In genomic region chr9:34254966-34255825, GRCh38 we compare ENCODE assay signal across 14 cellular contexts.
A peak's percentile ranks its signal among the peaks of the same experiment; 100 is the strongest.
DNase-seq lines count a peak whose midpoint lies in the region; ATAC-seq, FAIRE-seq and TF ChIP-seq lines count a peak whose summit lies in the region.
"Had no signal": no experiment of that assay in that cellular context is flagged by ENCODE, and none has a peak within 500 bp of the region (broad histone marks: within the 10 kb centered on the region; RNA-seq: fewer than 3 reads in every experiment).

No MANE protein-coding gene starts in this region.

- H3K9me3 ChIP-seq in astrocyte (ENCODE audit: insufficient read depth, low read depth, low read length), result no peaks in the 10 kb centered on the region
- no peaks in the 10 kb centered on the region for H3K9me3 ChIP-seq in heart right ventricle
- no peaks in the 10 kb centered on the region for H3K9me3 ChIP-seq in thymus (ENCODE audit: control insufficient read depth)
- H3K9me3 ChIP-seq in colonic mucosa, result no peaks in the 10 kb centered on the region

- peaks cover 5 to 14% of the 10 kb centered on the region in 2 donors for H3K36me3 Mint-ChIP-seq in activated naive CD4-positive, alpha-beta T cell treated with anti-CD3 and anti-CD28 coated beads, Interleukin-2, amount 50 U/mL, for 72 hours
- H3K36me3 Mint-ChIP-seq in astrocyte (ENCODE audit: low read depth, unreplicated experiment), result peaks cover 27% of the 10 kb centered on the region

- no peak overlapping the region for H3K4me3 Mint-ChIP-seq in astrocyte (ENCODE audit: unreplicated experiment)
- H3K4me3 Mint-ChIP-seq: activated T-cell treated with anti-CD3 and anti-CD28 coated beads, Interleukin-2, amount 50 U/mL, for 24 hours; stimulated activated naive CD8-positive, alpha-beta T cell treated with anti-CD3 and anti-CD28 coated beads, Interleukin-15, amount 100 ng/mL, for 72 hours had no signal

- no peak for ATAC-seq in activated naive CD4-positive, alpha-beta T cell treated with anti-CD3 and anti-CD28 coated beads, Interleukin-2, amount 50 U/mL, for 72 hours
- ATAC-seq in heart right ventricle (peak in 4 of 8 donors; percentile 10 to 43 (median 14)), HG02759 (IDR thresholded peaks at IDR 0.05; ENCODE audit: unreplicated experiment) (no peak)
- ATAC-seq: stimulated activated naive CD8-positive, alpha-beta T cell treated with anti-CD3 and anti-CD28 coated beads, Interleukin-15, amount 100 ng/mL, for 72 hours had no signal

- intact Hi-C loops in heart right ventricle (cut with DNase I) (loop anchor here in 7 of 10 donors (5.0 to 10.0 kb wide), 17 partner anchors 78 to 440 kb away; partner anchors contain the start of genes DCAF12 (in 4 of the 7), MYORG (in 3 of the 7), UBAP1 (in 3 of the 7) and UBE2R2 (in 2 of the 7)), colonic mucosa (cut with DNase I) (loop anchor here (5.0 to 10.0 kb wide), 2 partner anchors 122 to 160 kb away; partner anchors contain the start of gene MYORG)

- H3K4me1 Mint-ChIP-seq in astrocyte (ENCODE audit: low read depth, unreplicated experiment), result peaks cover 29% of the 10 kb centered on the region

- H3K79me2 ChIP-seq in astrocyte (ENCODE audit: insufficient read depth, low read length), result no peaks in the 10 kb centered on the region

- H4K20me1 ChIP-seq in astrocyte (ENCODE audit: insufficient read depth, low read length), result peaks cover 8% of the 10 kb centered on the region

- peak overlapping the region; percentile 57 for H3K4me2 ChIP-seq in astrocyte (ENCODE audit: low read length)

- DNase-seq in activated naive CD4-positive, alpha-beta T cell treated with anti-CD3 and anti-CD28 coated beads, Interleukin-2, amount 50 U/mL, for 72 hours (ENCODE audit: low spot score in 2 of 2), result no peak
- no peak for DNase-seq in activated naive CD4-positive, alpha-beta T cell treated with Interleukin-2 at 50 U/mL for 16 hours
- DNase-seq in astrocyte (ENCODE audit: low read depth) (no peak), heart right ventricle (no peak), Ammon's horn (ENCODE audit: low spot score) (no peak), colonic mucosa (no peak)
- DNase-seq: activated T-cell treated with anti-CD3 and anti-CD28 coated beads, Interleukin-2, amount 50 U/mL, for 24 hours; AML-193; NCI-H1417; stimulated activated naive CD8-positive, alpha-beta T cell treated with anti-CD3 and anti-CD28 coated beads, Interleukin-15, amount 100 ng/mL, for 72 hours had no signal

- no peak overlapping the region for H3K4me3 ChIP-seq in astrocyte (ENCODE audit: insufficient read depth, low read depth, low read length)
- H3K4me3 ChIP-seq in heart right ventricle, result no peak overlapping the region
- no peak overlapping the region for H3K4me3 ChIP-seq in thymus (ENCODE audit: low read length)
- H3K4me3 ChIP-seq in colonic mucosa, result no peak overlapping the region

- H3K27me3 Mint-ChIP-seq in astrocyte (ENCODE audit: low read depth, unreplicated experiment), result no peaks in the 10 kb centered on the region
- H3K27me3 Mint-ChIP-seq: activated T-cell treated with anti-CD3 and anti-CD28 coated beads, Interleukin-2, amount 50 U/mL, for 24 hours; stimulated activated naive CD8-positive, alpha-beta T cell treated with anti-CD3 and anti-CD28 coated beads, Interleukin-15, amount 100 ng/mL, for 72 hours had no signal

- H3K36me3 ChIP-seq in astrocyte (ENCODE audit: insufficient read depth, low read length) (peaks cover 13% of the 10 kb centered on the region), heart right ventricle (peaks cover 0 to 60% (median 13%) of the 10 kb centered on the region in 9 donors), thymus (ENCODE audit: control insufficient read depth, insufficient read depth) (peaks cover 52% of the 10 kb centered on the region), colonic mucosa (no peaks in the 10 kb centered on the region)

- no peaks in the 10 kb centered on the region for H3K9me3 Mint-ChIP-seq in activated naive CD4-positive, alpha-beta T cell treated with anti-CD3 and anti-CD28 coated beads, Interleukin-2, amount 50 U/mL, for 72 hours
- no peaks in the 10 kb centered on the region for H3K9me3 Mint-ChIP-seq in astrocyte (ENCODE audit: unreplicated experiment)
- H3K9me3 Mint-ChIP-seq: activated T-cell treated with anti-CD3 and anti-CD28 coated beads, Interleukin-2, amount 50 U/mL, for 24 hours; stimulated activated naive CD8-positive, alpha-beta T cell treated with anti-CD3 and anti-CD28 coated beads, Interleukin-15, amount 100 ng/mL, for 72 hours had no signal

- H3K27ac ChIP-seq in astrocyte (ENCODE audit: low read depth, low read length), result peak overlapping the region; percentile 74
- peak overlapping the region; percentile 36 to 84 (median 74) for H3K27ac ChIP-seq in heart right ventricle
- peak overlapping the region; percentile 19 for H3K27ac ChIP-seq in thymus (ENCODE audit: low read depth)
- no peak overlapping the region for H3K27ac ChIP-seq in colonic mucosa
- H3K27ac ChIP-seq: HL-60 had no signal

- peak overlapping the region; percentile 73 to 79 for H3K27ac Mint-ChIP-seq in activated naive CD4-positive, alpha-beta T cell treated with anti-CD3 and anti-CD28 coated beads, Interleukin-2, amount 50 U/mL, for 72 hours
- H3K27ac Mint-ChIP-seq in astrocyte (ENCODE audit: unreplicated experiment), result peak overlapping the region; percentile 93

- no peak for TF ChIP-seq CTCF in astrocyte (IDR thresholded peaks at IDR 0.05; ENCODE audit: insufficient read depth, low read depth, low read length)
- TF ChIP-seq CTCF in heart right ventricle (IDR thresholded peaks at IDR 0.05), result peak in 5 of 9 donors; percentile 5 to 28 (median 19)
- no peak for TF ChIP-seq CTCF in colonic mucosa (IDR thresholded peaks at IDR 0.05)

- H3K9ac ChIP-seq in astrocyte (ENCODE audit: low read length) (peak overlapping the region; percentile 54), colonic mucosa (ENCODE audit: low read depth in 2 of 2, low read length in 2 of 2) (no peak overlapping the region)

- peaks cover 33% of the 10 kb centered on the region for H3K4me1 ChIP-seq in astrocyte (ENCODE audit: insufficient read depth, low read length)
- peaks cover 21 to 76% (median 48%) of the 10 kb centered on the region in 9 donors for H3K4me1 ChIP-seq in heart right ventricle
- peaks cover 26% of the 10 kb centered on the region for H3K4me1 ChIP-seq in thymus (ENCODE audit: control insufficient read depth, insufficient read depth, low read length)
- no peaks in the 10 kb centered on the region for H3K4me1 ChIP-seq in colonic mucosa

- H3K27me3 ChIP-seq in astrocyte (ENCODE audit: insufficient read depth, low read length), result no peaks in the 10 kb centered on the region
- H3K27me3 ChIP-seq in heart right ventricle, result no peaks in the 10 kb centered on the region
- no peaks in the 10 kb centered on the region for H3K27me3 ChIP-seq in thymus (ENCODE audit: control insufficient read depth, insufficient read depth)
- H3K27me3 ChIP-seq in colonic mucosa, result no peaks in the 10 kb centered on the region

- no peak for FAIRE-seq in astrocyte (lab: Jason Lieb, UNC)
- FAIRE-seq: TTC549 had no signal

- WGBS in heart right ventricle, 2 donors, result 64 to 71% methylated on average over 10 of the region's 10 CpGs
- WGBS in thymus, result 91% methylated on average over 10 of the region's 10 CpGs

- no peak overlapping the region for H2AFZ ChIP-seq in astrocyte (ENCODE audit: low read depth, low read length)

Comparison
In these comparisons a context has a peak if more than half of its experiments do, and no peak if none do; other contexts are left out.
1. CTCF ChIP-seq: peak in heart right ventricle (5 of 9); none in astrocyte (single experiment) and colonic mucosa (single experiment).